In the genomic region with DNA sequence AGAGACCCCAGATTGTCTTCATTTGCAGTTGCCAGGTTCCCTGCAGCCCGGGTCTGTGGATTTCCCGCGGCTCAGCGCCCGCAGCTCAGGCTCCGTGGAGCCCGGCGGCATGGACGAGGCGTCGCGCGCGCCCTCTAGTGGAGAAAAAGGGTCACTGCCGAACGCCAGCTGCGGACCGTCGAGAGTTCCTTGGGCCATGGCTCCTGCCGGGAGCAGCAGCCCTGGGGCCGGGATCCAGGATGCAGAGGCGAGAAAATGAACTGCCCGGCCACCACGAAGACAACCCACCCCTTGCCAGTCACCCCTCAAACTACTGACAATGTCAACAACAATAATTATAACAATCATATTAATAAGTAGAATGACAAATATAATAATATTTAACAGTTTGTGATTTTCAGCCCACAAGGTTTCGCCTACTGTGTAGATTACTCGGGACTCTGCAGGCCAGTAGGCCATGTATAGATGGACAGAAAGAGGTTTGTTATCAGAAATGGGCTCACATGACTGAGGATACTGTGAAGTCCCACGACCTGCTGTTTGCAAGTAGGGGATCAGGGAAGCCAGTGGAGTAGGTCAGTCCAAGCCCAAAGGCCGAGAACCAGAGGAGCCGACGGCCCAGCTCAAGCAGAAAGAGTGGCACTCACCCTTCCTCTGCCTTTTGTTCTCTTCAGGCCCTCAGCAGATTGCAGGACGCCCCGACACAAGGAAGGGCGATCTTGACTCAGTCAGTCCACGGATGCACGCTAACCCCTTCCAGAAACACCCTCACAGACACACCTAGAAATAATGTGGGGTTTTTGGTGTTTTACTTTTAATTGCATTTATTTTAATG, we compare ENCODE assay signal across 8 cellular contexts. TPM values are rescaled to one million over a fixed set of nuclear protein-coding genes. Genes with fewer than 3 reads are reported as not detected.
DNase-seq lines count a peak whose midpoint lies in the region; ATAC-seq and TF ChIP-seq lines count a peak whose summit lies in the region.

No MANE protein-coding gene starts in this region.

- DNase-seq in GM12865 (ENCODE audit: low read depth), result peak; percentile 60
- DNase-seq in NCI-H345 (lab: John Stamatoyannopoulos, UW), result peak; percentile 75
- DNase-seq in activated CD4-positive, alpha-beta T cell treated with anti-CD3 and anti-CD28 coated beads, Interleukin-2, amount 50 U/mL, for 4 hours, result peak; percentile 47 to 60
- peak; percentile 69 to 92 (median 78) for DNase-seq in dorsolateral prefrontal cortex
- peak; percentile 66 to 71 for DNase-seq in lung microvascular endothelial cell (ENCODE audit: low read depth in 2 of 2)
- DNase-seq in stimulated activated CD4-positive, alpha-beta T cell treated with anti-CD3 and anti-CD28 coated beads, TNF-alpha, amount 100 ng/mL, for 48 hours (ENCODE audit: low read depth in 3 of 3), result peak; percentile 17 to 47 (median 43)
- no peak for DNase-seq in cortex of kidney (lab: John Stamatoyannopoulos, UW)

- H3K4me3 ChIP-seq in GM12865 (ENCODE audit: low read depth, low read length) (no peak overlapping the region), dorsolateral prefrontal cortex (peak overlapping the region in 45 of 59 donors; percentile 5 to 59 (median 39))

- H3K27ac ChIP-seq in dorsolateral prefrontal cortex, result peak overlapping the region in 16 of 59 donors; percentile 5 to 65 (median 30)

- intact Hi-C loops in dorsolateral prefrontal cortex (cut with DNase I), result loop anchor here (2.0 to 10.0 kb wide), 6 partner anchors 17 to 429 kb away; a partner anchor contains a TSS

- TF ChIP-seq CTCF in GM12865 (IDR thresholded peaks at IDR 0.05; ENCODE audit: insufficient read depth, low read depth, low read length, missing control alignments), result peak; percentile 90
- peak; percentile 92 to 100 (median 98) for TF ChIP-seq CTCF in dorsolateral prefrontal cortex (IDR thresholded peaks at IDR 0.05 in 54 of 56, conservative IDR thresholded peaks at IDR 0.05 in 2 of 56; ENCODE audit: low read depth in 1 of 56, partially characterized antibody in 56 of 56)

- peak; percentile 54 for ATAC-seq in HG02571 (IDR thresholded peaks at IDR 0.05; ENCODE audit: unreplicated experiment)

- no peaks in the 10 kb centered on the region for H3K27me3 ChIP-seq in dorsolateral prefrontal cortex

RNA-seq across cellular contexts. Expression of a gene that starts 43.1 kb away (rescaled TPM):
- total RNA-seq in dorsolateral prefrontal cortex (10 to 100 TPM; 30.1 to 53.8 (median 41.6) TPM), lung microvascular endothelial cell (36.6 and 50.6 TPM in 2 replicates)
